Comparison of ENCODE assay signal across 1 cellular context in genomic region chr11:43547411-43547718, GRCh38.
TF ChIP-seq lines count a peak whose summit lies in the region.

No MANE protein-coding gene starts in this region.

TF ChIP-seq in GM23338, 12 proteins besides CTCF, POLR2A, EP300 and RAD21 (continued from another document):
- TF ChIP-seq ZNF462 (CRISPR knock-in tag; IDR thresholded peaks at IDR 0.05) (no peak), JUNB (IDR thresholded peaks at IDR 0.05; ENCODE audit: unreplicated experiment) (no peak), POLR2AphosphoS5 (IDR thresholded peaks at IDR 0.05; ENCODE audit: low read depth) (no peak), ZNF331 (CRISPR knock-in tag; IDR thresholded peaks at IDR 0.05; ENCODE audit: low read depth) (no peak), REST (IDR thresholded peaks at IDR 0.05; ENCODE audit: unreplicated experiment) (no peak), EZH2 (IDR thresholded peaks at IDR 0.05; ENCODE audit: low read depth, unreplicated experiment) (no peak)
TF ChIP-seq in GM23338: peak in this region for 0.
